28 cellular contexts compared by ENCODE assay signal in the genomic region with DNA sequence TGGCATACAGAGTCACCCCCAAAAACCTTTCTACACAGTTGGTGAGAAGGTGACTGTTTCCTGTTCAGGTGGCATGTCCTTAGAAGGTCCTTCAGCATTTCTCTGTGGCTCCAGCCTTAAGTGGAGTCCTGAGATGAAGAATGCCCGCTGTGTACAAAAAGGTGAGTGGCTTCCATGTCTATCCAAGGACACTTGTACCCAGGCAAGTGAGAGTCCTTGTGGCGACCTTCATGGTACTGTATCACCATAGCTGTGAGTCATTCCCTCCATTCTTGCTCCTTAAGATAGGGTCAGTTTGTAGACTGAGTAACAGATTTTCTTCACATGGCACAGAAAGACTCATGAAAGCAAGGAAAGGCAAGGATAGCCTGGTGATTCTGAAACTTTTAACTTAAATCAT.
"Had no signal": no experiment of that assay in that cellular context is flagged by ENCODE, and none has a peak within 500 bp of the region (broad histone marks: within the 10 kb centered on the region; RNA-seq: fewer than 3 reads in every experiment).

No MANE protein-coding gene starts in this region.

- H3K4me3 Mint-ChIP-seq: natural killer cell; nephron; neural progenitor cell; stimulated activated effector memory CD8-positive, alpha-beta T cell treated with anti-CD3 and anti-CD28 coated beads, Interleukin-12 subunit alpha, Interleukin-12 subunit beta, amount 100 ng/mL, for 72 hours; stimulated activated naive B cell treated with anti-CD40 and anti-IgM and Interleukin-4, amounts not matched to agents 10 μg/mL and 1 μg/mL and 100 μg/mL, for 72 hours; stimulated activated naive CD8-positive, alpha-beta T cell treated with anti-CD3 and anti-CD28 coated beads, Interleukin-15, Interleukin-2, amounts not matched to agents 100 ng/mL and 50 ng/mL, for 24 hours had no signal

- H3K9me3 ChIP-seq: ovary, psoas muscle, right lobe of liver, sigmoid colon, thoracic aorta, thyroid gland, upper lobe of left lung, vagina had no signal

- H3K9ac ChIP-seq: neural progenitor cell, parathyroid adenoma had no signal

- DNase-seq: natural killer cell; occipital lobe; ovary; posterior cingulate gyrus; psoas muscle; right cardiac atrium; right lobe of liver; sigmoid colon; small intestine; stimulated activated CD4-positive, alpha-beta T cell treated with anti-CD3 and anti-CD28 coated beads, Interleukin-15, amount 100 ng/mL, for 24 hours; stimulated activated CD4-positive, alpha-beta T cell treated with anti-CD3 and anti-CD28 coated beads, Interleukin-2, amount 100 ng/mL, for 24 hours; stimulated activated CD4-positive, alpha-beta T cell treated with anti-CD3 and anti-CD28 coated beads, Interleukin-2, amount 100 ng/mL, for 48 hours; stimulated activated CD4-positive, alpha-beta T cell treated with anti-CD3 and anti-CD28 coated beads, Interleukin-4, amount 100 ng/mL, for 24 hours; stimulated activated naive B cell treated with anti-CD40 and anti-IgM and Interleukin-4, amounts not matched to agents 10 μg/mL and 1 μg/mL and 100 μg/mL, for 72 hours; stimulated activated naive CD4-positive, alpha-beta T cell treated with Interleukin-2 at 50 U/mL for 16 hours; stomach; thyroid gland; trophoblast cell had no signal

- H3K36me3 Mint-ChIP-seq: natural killer cell; neural progenitor cell; stimulated activated effector memory CD8-positive, alpha-beta T cell treated with anti-CD3 and anti-CD28 coated beads, Interleukin-12 subunit alpha, Interleukin-12 subunit beta, amount 100 ng/mL, for 72 hours; stimulated activated naive B cell treated with anti-CD40 and anti-IgM and Interleukin-4, amounts not matched to agents 10 μg/mL and 1 μg/mL and 100 μg/mL, for 72 hours had no signal

- H2AFZ ChIP-seq: neural progenitor cell, parathyroid adenoma had no signal

- H3K4me3 ChIP-seq: neural progenitor cell, ovary, psoas muscle, right lobe of liver, sigmoid colon, stomach, thoracic aorta, thyroid gland, tibial nerve, upper lobe of left lung, vagina had no signal

- H3K4me1 ChIP-seq: psoas muscle, thyroid gland, tibial nerve, upper lobe of left lung, vagina had no signal

- H3K27ac Mint-ChIP-seq: natural killer cell; nephron; neural progenitor cell; progenitor cell of endocrine pancreas; stimulated activated effector memory CD8-positive, alpha-beta T cell treated with anti-CD3 and anti-CD28 coated beads, Interleukin-12 subunit alpha, Interleukin-12 subunit beta, amount 100 ng/mL, for 72 hours; stimulated activated naive B cell treated with anti-CD40 and anti-IgM and Interleukin-4, amounts not matched to agents 10 μg/mL and 1 μg/mL and 100 μg/mL, for 72 hours; stimulated activated naive CD8-positive, alpha-beta T cell treated with anti-CD3 and anti-CD28 coated beads, Interleukin-15, Interleukin-2, amounts not matched to agents 100 ng/mL and 50 ng/mL, for 24 hours had no signal

- H3K27ac ChIP-seq: neural progenitor cell, ovary, parathyroid adenoma, psoas muscle, right lobe of liver, sigmoid colon, stomach, thoracic aorta, thyroid gland, tibial nerve, upper lobe of left lung, vagina had no signal

- H3K36me3 ChIP-seq: neural progenitor cell, ovary, right lobe of liver, sigmoid colon, stomach, thoracic aorta, thyroid gland, upper lobe of left lung, vagina had no signal

- H3K79me2 ChIP-seq: parathyroid adenoma had no signal

- ATAC-seq: natural killer cell; psoas muscle; right lobe of liver; stimulated activated effector memory CD8-positive, alpha-beta T cell treated with anti-CD3 and anti-CD28 coated beads, Interleukin-12 subunit alpha, Interleukin-12 subunit beta, amount 100 ng/mL, for 72 hours; stimulated activated naive B cell treated with anti-CD40 and anti-IgM and Interleukin-4, amounts not matched to agents 10 μg/mL and 1 μg/mL and 100 μg/mL, for 72 hours had no signal

- H3K4me2 ChIP-seq: neural progenitor cell had no signal

- H3K4me1 Mint-ChIP-seq: natural killer cell; stimulated activated effector memory CD8-positive, alpha-beta T cell treated with anti-CD3 and anti-CD28 coated beads, Interleukin-12 subunit alpha, Interleukin-12 subunit beta, amount 100 ng/mL, for 72 hours; stimulated activated naive B cell treated with anti-CD40 and anti-IgM and Interleukin-4, amounts not matched to agents 10 μg/mL and 1 μg/mL and 100 μg/mL, for 72 hours had no signal

- H3K27me3 ChIP-seq: neural progenitor cell, ovary, right lobe of liver, sigmoid colon, stomach, thyroid gland, tibial nerve, upper lobe of left lung, vagina had no signal

- H3K27me3 Mint-ChIP-seq: progenitor cell of endocrine pancreas; stimulated activated naive B cell treated with anti-CD40 and anti-IgM and Interleukin-4, amounts not matched to agents 10 μg/mL and 1 μg/mL and 100 μg/mL, for 72 hours had no signal

- H3K9me3 Mint-ChIP-seq: natural killer cell; nephron; neural progenitor cell; stimulated activated effector memory CD8-positive, alpha-beta T cell treated with anti-CD3 and anti-CD28 coated beads, Interleukin-12 subunit alpha, Interleukin-12 subunit beta, amount 100 ng/mL, for 72 hours; stimulated activated naive B cell treated with anti-CD40 and anti-IgM and Interleukin-4, amounts not matched to agents 10 μg/mL and 1 μg/mL and 100 μg/mL, for 72 hours; stimulated activated naive CD8-positive, alpha-beta T cell treated with anti-CD3 and anti-CD28 coated beads, Interleukin-15, Interleukin-2, amounts not matched to agents 100 ng/mL and 50 ng/mL, for 24 hours had no signal
